ENCODE assay signal across 17 cellular contexts in the genomic region with DNA sequence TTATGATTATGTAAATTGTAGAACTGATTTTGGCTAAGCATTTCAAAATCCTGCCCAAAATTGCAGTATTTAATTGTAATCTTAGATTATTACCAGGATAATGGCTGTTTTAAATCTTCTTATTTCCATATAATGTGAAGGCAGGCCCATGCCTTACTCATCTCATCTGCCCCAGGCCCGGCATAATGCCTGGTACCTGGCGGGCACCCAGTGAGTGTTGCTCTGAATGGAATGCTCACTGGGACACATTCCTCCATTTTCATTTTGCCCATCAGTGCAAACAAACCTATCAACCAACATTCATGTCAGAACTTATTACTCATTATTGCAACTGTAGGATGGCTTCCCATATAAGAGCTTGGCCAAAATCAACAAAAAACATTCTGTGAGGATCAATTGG. TPM values are rescaled to one million over a fixed set of nuclear protein-coding genes. Genes with fewer than 3 reads are reported as not detected.
DNase-seq lines count a peak whose midpoint lies in the region; ATAC-seq, FAIRE-seq and TF ChIP-seq lines count a peak whose summit lies in the region.
"Had no signal": no experiment of that assay in that cellular context is flagged by ENCODE, and none has a peak within 500 bp of the region (broad histone marks: within the 10 kb centered on the region; RNA-seq: fewer than 3 reads in every experiment).

No MANE protein-coding gene starts in this region.

- no peaks in the 10 kb centered on the region for H3K36me3 ChIP-seq in liver (ENCODE audit: control insufficient read depth in 4 of 4, insufficient read depth in 3 of 4, low read depth in 1 of 4, low read length in 3 of 4)
- no peaks in the 10 kb centered on the region for H3K36me3 ChIP-seq in HepG2 (replicated peaks in 1 of 2; ENCODE audit: control insufficient read depth in 1 of 2, insufficient read depth in 2 of 2, low read length in 2 of 2)
- H3K36me3 ChIP-seq in SK-N-MC (ENCODE audit: insufficient read depth, low read length) = no peaks in the 10 kb centered on the region
- no peaks in the 10 kb centered on the region for H3K36me3 ChIP-seq in endodermal cell (ENCODE audit: control insufficient read depth, insufficient read depth, low read length)

- 80% methylated on average over 2 of the region's 2 CpGs for WGBS in liver
- WGBS in HepG2 (ENCODE audit: low lambda C conversion rate) = 73% methylated on average over 2 of the region's 2 CpGs
- WGBS in endodermal cell (ENCODE audit: insufficient coverage in 1 of 2, insufficient read length in 1 of 2), 2 experiments = 95 to 100% methylated on average over 2 of the region's 2 CpGs

- no peaks in the 10 kb centered on the region for H3K27me3 ChIP-seq in liver (ENCODE audit: control insufficient read depth in 4 of 4, insufficient read depth in 4 of 4, low read length in 3 of 4)
- H3K27me3 ChIP-seq in HepG2 (ENCODE audit: control insufficient read depth in 1 of 2, insufficient read depth in 2 of 2, low read length in 2 of 2) = no peaks in the 10 kb centered on the region
- H3K27me3 ChIP-seq in endodermal cell (ENCODE audit: control insufficient read depth, insufficient read depth, low read length, poor library complexity, severe bottlenecking) = no peaks in the 10 kb centered on the region

- H3K27ac Mint-ChIP-seq in mesothelial cell of epicardium = peak overlapping the region; percentile 39
- no peak overlapping the region for H3K27ac Mint-ChIP-seq in endodermal cell
- no peak overlapping the region for H3K27ac Mint-ChIP-seq in nephron progenitor cell
- H3K27ac Mint-ChIP-seq: CD4-positive, alpha-beta memory T cell had no signal

- H3K9me3 Mint-ChIP-seq in mesothelial cell of epicardium = no peaks in the 10 kb centered on the region
- H3K9me3 Mint-ChIP-seq in endodermal cell = peaks cover 2% of the 10 kb centered on the region
- peaks cover 3% of the 10 kb centered on the region for H3K9me3 Mint-ChIP-seq in nephron progenitor cell
- H3K9me3 Mint-ChIP-seq: CD4-positive, alpha-beta memory T cell had no signal

- peak overlapping the region; percentile 25 to 29 for H3K27ac ChIP-seq in liver (ENCODE audit: low read depth in 1 of 2, low read length in 2 of 2)
- no peak overlapping the region for H3K27ac ChIP-seq in HepG2 (ENCODE audit: extremely low read length, insufficient read depth, low read length)
- no peak overlapping the region for H3K27ac ChIP-seq in SK-N-MC
- no peak overlapping the region for H3K27ac ChIP-seq in endodermal cell (ENCODE audit: low read depth, low read length)
- H3K27ac ChIP-seq: GM23248 had no signal

- TF ChIP-seq CTCF in liver (IDR thresholded peaks at IDR 0.05; ENCODE audit: low read depth, low read length, missing input control) (no peak), HepG2 (CRISPR knock-in tag; IDR thresholded peaks at IDR 0.05) (no peak), mesothelial cell of epicardium (IDR thresholded peaks at IDR 0.05; ENCODE audit: unreplicated experiment) (no peak), endodermal cell (conservative IDR thresholded peaks at IDR 0.05) (no peak), nephron progenitor cell (IDR thresholded peaks at IDR 0.05) (no peak)

- no TSS peak for BruUV-seq in HepG2 (replicated peaks; lab: Mats Ljungman, UMichigan)

- H3K4me1 ChIP-seq in liver (ENCODE audit: control insufficient read depth in 4 of 4, insufficient read depth in 4 of 4, low read length in 3 of 4) (peaks cover 5 to 57% (median 24%) of the 10 kb centered on the region in 4 donors), HepG2 (ENCODE audit: insufficient read depth, low read length) (no peaks in the 10 kb centered on the region; the same call in 1 of the 2 replicates), endodermal cell (ENCODE audit: control insufficient read depth, insufficient read depth, low read length) (no peaks in the 10 kb centered on the region)

- no peaks in the 10 kb centered on the region for H4K20me1 ChIP-seq in HepG2 (ENCODE audit: insufficient read depth, low read length)

- TF ChIP-seq POLR2A in HepG2 (IDR thresholded peaks at IDR 0.05; ENCODE audit: insufficient read depth in 1 of 2, low read depth in 2 of 2, low read length in 2 of 2) = no peak

- CTCF ChIA-PET in HepG2 (lab: Yijun Ruan, JAX; ENCODE audit: low intra/inter-chr PET ratio, low total read pairs) = no interaction called here

- no peak for FAIRE-seq in HepG2 (lab: Jason Lieb, UNC)
- FAIRE-seq: GM12892, H1 had no signal

- peaks cover 20% of the 10 kb centered on the region for H3K4me1 Mint-ChIP-seq in mesothelial cell of epicardium
- peaks cover 9% of the 10 kb centered on the region for H3K4me1 Mint-ChIP-seq in endodermal cell
- peaks cover 10% of the 10 kb centered on the region for H3K4me1 Mint-ChIP-seq in nephron progenitor cell

- TF ChIP-seq RAD21 in liver (IDR thresholded peaks at IDR 0.05) (no peak), HepG2 (CRISPR knock-in tag; IDR thresholded peaks at IDR 0.05) (no peak)

- no peak for ATAC-seq in HepG2

- TF ChIP-seq EP300 in HepG2 (IDR thresholded peaks at IDR 0.05; ENCODE audit: low read depth in 2 of 2, low read length in 2 of 2) (no peak), HepG2 (CRISPR knock-in tag; IDR thresholded peaks at IDR 0.05; ENCODE audit: borderline replicate concordance) (no peak)

- H3K4me3 ChIP-seq in liver (ENCODE audit: low read depth in 1 of 3, low read length in 3 of 3) (no peak overlapping the region), HepG2 (replicated peaks in 1 of 3; ENCODE audit: insufficient read depth in 1 of 3, low read depth in 2 of 3, low read length in 3 of 3) (no peak overlapping the region), SK-N-MC (no peak overlapping the region), endodermal cell (ENCODE audit: low read length) (no peak overlapping the region)
- H3K4me3 ChIP-seq: GM23248 had no signal

- no peak overlapping the region for H3K4me2 ChIP-seq in HepG2 (ENCODE audit: low read depth, low read length)

- H3K9me3 ChIP-seq in liver (ENCODE audit: control insufficient read depth in 4 of 4, low read length in 3 of 4) = no peaks in the 10 kb centered on the region
- H3K9me3 ChIP-seq in HepG2 (ENCODE audit: low read length) = no peaks in the 10 kb centered on the region
- no peaks in the 10 kb centered on the region for H3K9me3 ChIP-seq in SK-N-MC (ENCODE audit: low read depth, low read length)
- peaks cover 6% of the 10 kb centered on the region for H3K9me3 ChIP-seq in endodermal cell (ENCODE audit: control insufficient read depth, low read length)

- H3K36me3 Mint-ChIP-seq in mesothelial cell of epicardium (no peaks in the 10 kb centered on the region), endodermal cell (ENCODE audit: low read depth) (no peaks in the 10 kb centered on the region), nephron progenitor cell (ENCODE audit: low read depth) (no peaks in the 10 kb centered on the region)
- H3K36me3 Mint-ChIP-seq: CD4-positive, alpha-beta memory T cell had no signal

- in situ Hi-C loops in HepG2 (cut with HindIII; ENCODE audit: extremely low pct_ligation_motif_present, low pct_unique_long_range_greater_than_20kb) = no loop called here

- no peak overlapping the region for H3K9ac ChIP-seq in liver (ENCODE audit: low read depth in 1 of 2, low read length in 2 of 2)
- no peak overlapping the region for H3K9ac ChIP-seq in HepG2 (ENCODE audit: insufficient read depth, low read depth, low read length)
- peak overlapping the region; percentile 32 for H3K9ac ChIP-seq in SK-N-MC (ENCODE audit: insufficient read length)
- H3K9ac ChIP-seq in endodermal cell (ENCODE audit: extremely low read depth, low read length, poor library complexity, severe bottlenecking) = no peak overlapping the region
- H3K9ac ChIP-seq: GM23248 had no signal

- no peak overlapping the region for H2AFZ ChIP-seq in HepG2 (ENCODE audit: low read length)
- H2AFZ ChIP-seq: GM23248 had no signal

- H3K27me3 Mint-ChIP-seq in mesothelial cell of epicardium (ENCODE audit: low read depth) = no peaks in the 10 kb centered on the region
- peaks cover 3% of the 10 kb centered on the region for H3K27me3 Mint-ChIP-seq in endodermal cell (ENCODE audit: insufficient read depth)
- peaks cover 6% of the 10 kb centered on the region for H3K27me3 Mint-ChIP-seq in nephron progenitor cell (ENCODE audit: low read depth, poor library complexity)

- H3K4me3 Mint-ChIP-seq in mesothelial cell of epicardium = no peak overlapping the region
- no peak overlapping the region for H3K4me3 Mint-ChIP-seq in endodermal cell
- H3K4me3 Mint-ChIP-seq in nephron progenitor cell = no peak overlapping the region

- POLR2A ChIA-PET in HepG2 (lab: Yijun Ruan, JAX) = no interaction called here

- no peaks in the 10 kb centered on the region for H3K79me2 ChIP-seq in HepG2 (ENCODE audit: insufficient read depth, low read length)

- intact Hi-C loops in HepG2 (cut with micrococcal nuclease; ENCODE audit: unreplicated experiment) = no loop called here

- no peak for DNase-seq in HepG2 (ENCODE audit: low spot score)
- no peak for DNase-seq in SK-N-MC (ENCODE audit: low read depth, low spot score)
- DNase-seq in mesothelial cell of epicardium (ENCODE audit: low spot score in 2 of 2, unreplicated experiment in 2 of 2) = no peak
- no peak for DNase-seq in endodermal cell
- no peak for DNase-seq in nephron progenitor cell
- DNase-seq: C1 segment of cervical spinal cord; Calu3; CD4-positive, alpha-beta memory T cell; COR-L47; DMS153; DND-41; GM23248; H7; HCEC 1CT had no signal

RNA-seq across cellular contexts. Expression of gene SAMD5, which starts 22.8 kb away (rescaled TPM):
- total RNA-seq in liver (1 to 10 TPM; 2.7 to 7.6 TPM), HepG2 (2016; rRNA removed; fragmentation: Illumina TruSeq; extraction: Trizol) (0.02 and 0.04 TPM in 2 replicates), mesothelial cell of epicardium (10.6 to 12.6 TPM (median 12.0 TPM) in 3 replicates), endodermal cell (under 1 TPM; 0.69 to 0.99 TPM)
- polyA plus RNA-seq in liver (1 to 10 TPM; 3.1 to 3.2 TPM), HepG2 (2011; rRNA removed) (0.04 and 0.07 TPM in 2 replicates)
- total RNA-seq in HepG2 (2016; cell fraction: cytosol; rRNA removed; fragmentation: Illumina TruSeq; extraction: Trizol; ENCODE audit: low read depth) = not detected in 2 replicates
- total RNA-seq in HepG2 (2016; cell fraction: insoluble cytoplasmic fraction; rRNA removed; fragmentation: Illumina TruSeq; extraction: Trizol) = 0.04 TPM in 1 of 2 replicates, not detected in the other
- total RNA-seq in HepG2 (2016; cell fraction: membrane; rRNA removed; fragmentation: Illumina TruSeq; extraction: Trizol) = not detected in 2 replicates
- not detected in 2 replicates for total RNA-seq in HepG2 (2016; cell fraction: nucleus; rRNA removed; fragmentation: Illumina TruSeq; extraction: Trizol)
- polyA plus RNA-seq in HepG2 (2011; cell fraction: cytosol; rRNA removed) = 0.01 and 0.03 TPM in 2 replicates
- polyA plus RNA-seq in HepG2 (2011; cell fraction: nucleus; rRNA removed) = 0.02 and 0.03 TPM in 2 replicates
- 0.03 TPM in 1 of 2 replicates, not detected in the other for polyA plus RNA-seq in HepG2 (2012)
- not detected in 2 replicates for polyA plus RNA-seq in HepG2 (2016; cell fraction: cytosol; fragmentation: Illumina TruSeq; extraction: Trizol; ENCODE audit: low read depth)
- polyA plus RNA-seq in HepG2 (2016; cell fraction: insoluble cytoplasmic fraction; fragmentation: Illumina TruSeq; extraction: Trizol; ENCODE audit: low read depth) = not detected in 2 replicates
- not detected in 2 replicates for polyA plus RNA-seq in HepG2 (2016; cell fraction: membrane; fragmentation: Illumina TruSeq; extraction: Trizol; ENCODE audit: low read depth)
- polyA plus RNA-seq in HepG2 (2016; cell fraction: nucleus; fragmentation: Illumina TruSeq; extraction: Trizol; ENCODE audit: insufficient read depth, low read depth) = not detected in 2 replicates
- polyA minus RNA-seq in HepG2 (2011; rRNA and poly(A)+ RNA removed; ENCODE audit: low replicate concordance) = 0.02 TPM in 1 of 2 replicates, not detected in the other
- polyA minus RNA-seq in HepG2 (2011; cell fraction: cytosol; rRNA and poly(A)+ RNA removed) = not detected in 2 replicates
- polyA minus RNA-seq in HepG2 (2011; cell fraction: nucleus; rRNA and poly(A)+ RNA removed) = 0.12 and 0.13 TPM in 2 replicates
- polyA plus RNA-seq in endodermal cell (2013, experiment 1 of 2) = 2.3 TPM
- polyA plus RNA-seq in endodermal cell (2013, experiment 2 of 2) = 2.1 TPM
- total RNA-seq: CD4-positive, alpha-beta memory T cell; GM23248 had no signal
- polyA plus RNA-seq: CD4-positive, alpha-beta memory T cell; GM23248 had no signal

Comparison
In these comparisons a context has a peak if more than half of its experiments do, and no peak if none do; other contexts are left out.
1. H3K27ac ChIP-seq: peak in liver (2 of 2); none in HepG2 (single experiment), SK-N-MC (single experiment) and endodermal cell (single experiment).